ENCODE assay signal across 8 cellular contexts in the genomic region with DNA sequence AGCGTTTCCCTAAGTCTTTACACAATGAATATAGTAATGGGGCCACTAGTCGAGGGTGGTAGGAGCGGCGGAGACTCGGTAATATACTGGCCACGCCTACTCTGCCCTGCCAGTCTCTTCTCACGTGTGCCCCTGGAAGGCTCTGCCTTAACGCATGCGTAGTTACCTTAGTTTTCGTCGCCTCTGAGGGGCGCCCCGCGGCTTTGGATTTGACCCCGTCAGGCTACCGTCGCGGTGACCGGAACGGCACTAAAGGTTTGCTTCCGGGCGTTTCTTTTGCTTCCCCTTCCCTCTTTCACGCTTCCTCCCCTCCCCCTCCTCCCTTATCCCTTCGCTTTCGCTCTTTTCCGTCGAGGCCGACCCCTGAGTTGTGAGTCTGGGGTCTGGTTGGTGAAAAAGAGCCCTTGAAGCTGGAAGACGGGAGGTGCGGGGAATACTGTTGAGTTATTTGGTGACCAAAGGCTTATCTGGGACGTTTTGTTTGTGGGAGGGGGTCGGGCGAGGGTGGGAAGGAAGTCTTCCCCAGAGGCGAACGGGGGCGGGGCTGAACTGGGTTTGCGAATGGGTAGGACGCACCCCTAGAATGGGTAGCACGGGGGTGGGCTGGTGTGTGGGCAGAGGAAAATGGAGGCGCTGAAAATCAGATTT. TPM values are rescaled to one million over a fixed set of nuclear protein-coding genes. Genes with fewer than 3 reads are reported as not detected.
DNase-seq lines count a peak whose midpoint lies in the region; ATAC-seq and TF ChIP-seq lines count a peak whose summit lies in the region.

A gene (plus strand): TSS at position 270 of the 648 bp plus-strand sequence. CDS start 1,352 bp downstream, outside the sequence.

- no peaks in the 10 kb centered on the region for H3K27me3 Mint-ChIP-seq in activated CD4-positive, alpha-beta T cell treated with anti-CD3 and anti-CD28 coated beads for 36 hours

- peaks cover 36% of the 10 kb centered on the region for H3K36me3 Mint-ChIP-seq in activated CD4-positive, alpha-beta T cell treated with anti-CD3 and anti-CD28 coated beads for 36 hours (ENCODE audit: low read depth)

- peaks cover 29% of the 10 kb centered on the region for H3K4me1 Mint-ChIP-seq in activated CD4-positive, alpha-beta T cell treated with anti-CD3 and anti-CD28 coated beads for 36 hours

- H3K36me3 ChIP-seq in kidney epithelial cell (ENCODE audit: control insufficient read depth, insufficient read depth, low read length) = no peaks in the 10 kb centered on the region

- H3K4me3 ChIP-seq in choroid plexus epithelial cell (ENCODE audit: low read depth, low read length) (peak within 1 kb of the TSS; percentile 90), kidney epithelial cell (ENCODE audit: low read depth, low read length) (peak within 1 kb of the TSS; percentile 84)

- POLR2A ChIA-PET in activated CD4-positive, alpha-beta T cell treated with anti-CD3 and anti-CD28 coated beads for 36 hours (lab: Charles Lee) = interaction anchor here (1.4 kb wide), 1 partner anchor 361 kb away, joined by 9 read pairs; no protein-coding TSS in a partner anchor

- no peaks in the 10 kb centered on the region for H3K27me3 ChIP-seq in kidney epithelial cell (ENCODE audit: control insufficient read depth, insufficient read depth, low read length)

- peak within 1 kb of the TSS; percentile 89 for H3K4me3 Mint-ChIP-seq in activated CD4-positive, alpha-beta T cell treated with anti-CD3 and anti-CD28 coated beads for 36 hours

- CTCF ChIA-PET in activated CD4-positive, alpha-beta T cell treated with anti-CD3 and anti-CD28 coated beads for 36 hours (lab: Charles Lee) = interaction anchor here (0.5 to 1.6 kb wide), 3 partner anchors 14 to 81 kb away, joined by 3 read pairs; no protein-coding TSS in a partner anchor

- H3K27ac Mint-ChIP-seq in activated CD4-positive, alpha-beta T cell treated with anti-CD3 and anti-CD28 coated beads for 36 hours = peak within 1 kb of the TSS; percentile 96

- DNase-seq in Ammon's horn (ENCODE audit: low spot score) (peak; percentile 94), GM19238 (ENCODE audit: insufficient read length, low spot score) (peak; percentile 76), NCI-H524 (lab: John Stamatoyannopoulos, UW) (peak; percentile 96 to 98), choroid plexus epithelial cell (ENCODE audit: low read depth) (peak; percentile 98), kidney epithelial cell (ENCODE audit: low read depth) (peak; percentile 86)
- DNase-seq in activated CD4-positive, alpha-beta T cell treated with anti-CD3 and anti-CD28 coated beads for 36 hours = peak; percentile 97
- peak; percentile 93 for DNase-seq in stimulated activated CD4-positive, alpha-beta T cell treated with anti-CD3 and anti-CD28 coated beads, Interleukin-15, amount 100 ng/mL, for 48 hours (ENCODE audit: low read depth in 2 of 2)

- peak; percentile 82 for ATAC-seq in HG03442 (IDR thresholded peaks at IDR 0.05; ENCODE audit: unreplicated experiment)
- peak; percentile 89 for ATAC-seq in activated CD4-positive, alpha-beta T cell treated with anti-CD3 and anti-CD28 coated beads for 36 hours

- TF ChIP-seq CTCF in choroid plexus epithelial cell (conservative IDR thresholded peaks at IDR 0.05; ENCODE audit: low read depth, low read length) = no peak
- TF ChIP-seq CTCF in kidney epithelial cell (IDR thresholded peaks at IDR 0.05; ENCODE audit: insufficient read depth, low read length, poor library complexity, severe bottlenecking) = no peak

- no peaks in the 10 kb centered on the region for H3K9me3 Mint-ChIP-seq in activated CD4-positive, alpha-beta T cell treated with anti-CD3 and anti-CD28 coated beads for 36 hours (ENCODE audit: low read depth)

- intact Hi-C loops in activated CD4-positive, alpha-beta T cell treated with anti-CD3 and anti-CD28 coated beads for 36 hours (cut with DNase I, micrococcal nuclease) = loop anchor here (1.0 to 5.0 kb wide), 14 partner anchors 48 to 604 kb away; a partner anchor contains a TSS

RNA-seq across cellular contexts. Expression of the gene that starts here (rescaled TPM):
- total RNA-seq in activated CD4-positive, alpha-beta T cell treated with anti-CD3 and anti-CD28 coated beads for 36 hours = 10 to 100 TPM; 48.8 to 52.7 TPM
- total RNA-seq in kidney epithelial cell = 24.2 and 25.5 TPM in 2 replicates

Comparison
In these comparisons a context has a peak if more than half of its experiments do, and no peak if none do; other contexts are left out.
1. Peak in every context shown above with its lines: DNase-seq, ATAC-seq and H3K4me3 ChIP-seq.